In the genomic region with DNA sequence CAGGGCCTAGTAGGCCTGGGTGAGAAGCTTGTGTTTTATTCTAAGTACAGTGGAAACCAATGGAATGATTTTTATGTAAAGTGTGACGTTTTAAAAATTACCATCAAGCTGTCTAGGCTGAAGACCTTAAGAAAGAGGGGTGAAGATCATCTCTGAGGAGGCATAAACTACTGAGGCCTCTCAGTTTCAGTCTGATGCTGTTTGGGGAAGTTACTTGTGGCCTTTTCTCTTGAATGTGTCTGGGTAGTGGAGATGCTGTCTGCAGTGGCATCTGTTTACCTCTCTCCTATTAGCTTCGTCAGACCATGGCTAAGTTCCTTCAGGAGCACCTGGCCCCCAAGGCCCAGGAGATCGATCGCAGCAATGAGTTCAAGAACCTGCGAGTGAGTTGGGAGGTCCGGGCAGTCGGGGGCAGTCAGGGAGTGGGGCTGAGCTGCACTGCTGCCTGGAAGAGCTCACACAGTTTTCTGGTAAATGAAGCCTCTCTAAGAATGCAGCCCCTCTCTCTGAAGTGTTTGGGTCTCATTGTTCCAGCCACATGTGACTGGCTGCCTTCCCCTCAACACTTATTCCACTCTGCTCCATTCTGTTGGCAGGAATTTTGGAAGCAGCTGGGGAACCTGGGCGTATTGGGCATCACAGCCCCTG, we compare ENCODE assay signal across 1 cellular context.
TF ChIP-seq lines count a peak whose summit lies in the region.

No MANE protein-coding gene starts in this region.

TF ChIP-seq in HCT116, 20 proteins besides CTCF, POLR2A, EP300 and RAD21 (continued from another document):
- TF ChIP-seq, protein P1, sequence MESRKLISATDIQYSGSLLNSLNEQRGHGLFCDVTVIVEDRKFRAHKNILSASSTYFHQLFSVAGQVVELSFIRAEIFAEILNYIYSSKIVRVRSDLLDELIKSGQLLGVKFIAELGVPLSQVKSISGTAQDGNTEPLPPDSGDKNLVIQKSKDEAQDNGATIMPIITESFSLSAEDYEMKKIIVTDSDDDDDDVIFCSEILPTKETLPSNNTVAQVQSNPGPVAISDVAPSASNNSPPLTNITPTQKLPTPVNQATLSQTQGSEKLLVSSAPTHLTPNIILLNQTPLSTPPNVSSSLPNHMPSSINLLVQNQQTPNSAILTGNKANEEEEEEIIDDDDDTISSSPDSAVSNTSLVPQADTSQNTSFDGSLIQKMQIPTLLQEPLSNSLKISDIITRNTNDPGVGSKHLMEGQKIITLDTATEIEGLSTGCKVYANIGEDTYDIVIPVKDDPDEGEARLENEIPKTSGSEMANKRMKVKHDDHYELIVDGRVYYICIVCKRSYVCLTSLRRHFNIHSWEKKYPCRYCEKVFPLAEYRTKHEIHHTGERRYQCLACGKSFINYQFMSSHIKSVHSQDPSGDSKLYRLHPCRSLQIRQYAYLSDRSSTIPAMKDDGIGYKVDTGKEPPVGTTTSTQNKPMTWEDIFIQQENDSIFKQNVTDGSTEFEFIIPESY (IDR thresholded peaks at IDR 0.05; ENCODE audit: extremely low read depth, insufficient replicate concordance, low read length): no peak
- TF ChIP-seq ZFX (IDR thresholded peaks at IDR 0.05): no peak
- no peak for TF ChIP-seq SRF (IDR thresholded peaks at IDR 0.05; ENCODE audit: low read depth)
- no peak for TF ChIP-seq JUND (IDR thresholded peaks at IDR 0.05)
- TF ChIP-seq POLR2AphosphoS5 (IDR thresholded peaks at IDR 0.05; ENCODE audit: low read depth, low read length): no peak
- TF ChIP-seq ELF1 (IDR thresholded peaks at IDR 0.05; ENCODE audit: borderline replicate concordance, low read depth): no peak
- TF ChIP-seq EZH2 (IDR thresholded peaks at IDR 0.05): no peak
- TF ChIP-seq TCF7L2 (IDR thresholded peaks at IDR 0.05; ENCODE audit: borderline replicate concordance, extremely low read depth, insufficient read depth, insufficient read length): no peak
- TF ChIP-seq CEBPB (IDR thresholded peaks at IDR 0.05; ENCODE audit: low read depth): no peak
- TF ChIP-seq, protein P2, sequence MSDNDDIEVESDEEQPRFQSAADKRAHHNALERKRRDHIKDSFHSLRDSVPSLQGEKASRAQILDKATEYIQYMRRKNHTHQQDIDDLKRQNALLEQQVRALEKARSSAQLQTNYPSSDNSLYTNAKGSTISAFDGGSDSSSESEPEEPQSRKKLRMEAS (IDR thresholded peaks at IDR 0.05): no peak
TF ChIP-seq in HCT116: peak in this region for 0.
